22 cellular contexts compared by ENCODE assay signal in the genomic region with DNA sequence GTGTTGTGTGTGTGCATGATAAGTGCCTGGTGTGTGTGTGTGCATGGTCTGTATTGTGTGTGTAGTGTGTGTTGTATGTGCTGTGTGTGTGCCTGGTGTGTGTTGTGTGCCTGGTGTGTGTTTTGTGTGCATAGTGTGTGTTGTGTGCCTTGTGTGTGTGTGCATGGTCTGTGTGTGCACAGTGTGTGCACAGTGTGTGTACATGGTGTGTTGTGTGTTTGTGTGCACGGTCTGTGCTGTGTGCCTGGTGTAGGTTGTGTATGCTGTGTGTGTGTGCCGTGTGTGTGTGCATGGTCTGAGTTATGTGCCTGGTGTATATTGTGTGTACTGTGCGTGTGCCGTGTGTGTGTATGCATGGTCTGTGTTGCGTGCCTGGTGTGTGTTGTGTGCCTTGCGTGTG.
DNase-seq lines count a peak whose midpoint lies in the region; ATAC-seq, FAIRE-seq and TF ChIP-seq lines count a peak whose summit lies in the region.
"Had no signal": no experiment of that assay in that cellular context is flagged by ENCODE, and none has a peak within 500 bp of the region (broad histone marks: within the 10 kb centered on the region; RNA-seq: fewer than 3 reads in every experiment).

No MANE protein-coding gene starts in this region.

- H3K4me3 ChIP-seq in HepG2 (replicated peaks in 1 of 3; ENCODE audit: insufficient read depth in 1 of 3, low read depth in 2 of 3, low read length in 3 of 3) (no peak overlapping the region), right lobe of liver (no peak overlapping the region), esophagus muscularis mucosa (no peak overlapping the region)

- TF ChIP-seq CTCF in HepG2 (CRISPR knock-in tag; IDR thresholded peaks at IDR 0.05): no peak
- TF ChIP-seq CTCF in right lobe of liver (IDR thresholded peaks at IDR 0.05): no peak
- TF ChIP-seq CTCF in esophagus muscularis mucosa (IDR thresholded peaks at IDR 0.05): no peak
- no peak for TF ChIP-seq CTCF in osteocyte (IDR thresholded peaks at IDR 0.05)

- TF ChIP-seq EP300 in HepG2 (IDR thresholded peaks at IDR 0.05; ENCODE audit: low read depth in 2 of 2, low read length in 2 of 2) (no peak), HepG2 (CRISPR knock-in tag; IDR thresholded peaks at IDR 0.05; ENCODE audit: borderline replicate concordance) (no peak), esophagus muscularis mucosa (IDR thresholded peaks at IDR 0.05) (no peak)

- no peaks in the 10 kb centered on the region for H3K79me2 ChIP-seq in HepG2 (ENCODE audit: insufficient read depth, low read length)

- no peak overlapping the region for H3K4me3 Mint-ChIP-seq in osteocyte (ENCODE audit: unreplicated experiment)
- H3K4me3 Mint-ChIP-seq in T-helper 17 cell: no peak overlapping the region

- no peaks in the 10 kb centered on the region for H3K27me3 Mint-ChIP-seq in osteocyte (ENCODE audit: unreplicated experiment)
- H3K27me3 Mint-ChIP-seq in T-helper 17 cell: peaks cover 6% of the 10 kb centered on the region

- H3K4me2 ChIP-seq in HepG2 (ENCODE audit: low read depth, low read length): no peak overlapping the region

- 55% methylated on average over 5 of the region's 6 CpGs for WGBS in HepG2 (ENCODE audit: low lambda C conversion rate)
- WGBS in right lobe of liver (ENCODE audit: insufficient coverage, low coverage, low lambda C conversion rate, missing lambda C conversion rate): no CpG with 5 or more reads among the region's 6 CpGs
- WGBS in esophagus muscularis mucosa: 89% methylated on average over 6 of the region's 6 CpGs

- no peak overlapping the region for H3K27ac Mint-ChIP-seq in osteocyte (ENCODE audit: unreplicated experiment)
- H3K27ac Mint-ChIP-seq in T-helper 17 cell: no peak overlapping the region

- intact Hi-C loops in HepG2 (cut with micrococcal nuclease; ENCODE audit: unreplicated experiment) (no loop called here), right lobe of liver (cut with DNase I) (no loop called here), esophagus muscularis mucosa (cut with DNase I) (no loop called here)

- H2AFZ ChIP-seq in HepG2 (ENCODE audit: low read length): no peak overlapping the region

- no peak for FAIRE-seq in HepG2 (lab: Jason Lieb, UNC)
- FAIRE-seq: GM12892 had no signal

- TF ChIP-seq POLR2A in HepG2 (IDR thresholded peaks at IDR 0.05; ENCODE audit: insufficient read depth in 1 of 2, low read depth in 2 of 2, low read length in 2 of 2): no peak
- TF ChIP-seq POLR2A in right lobe of liver (IDR thresholded peaks at IDR 0.05): no peak
- TF ChIP-seq POLR2A in esophagus muscularis mucosa (IDR thresholded peaks at IDR 0.05; ENCODE audit: low read depth): no peak

- H3K36me3 Mint-ChIP-seq in osteocyte (ENCODE audit: unreplicated experiment) (no peaks in the 10 kb centered on the region), T-helper 17 cell (ENCODE audit: low read depth) (no peaks in the 10 kb centered on the region)

- DNase-seq in HepG2 (ENCODE audit: low spot score): no peak
- DNase-seq in right lobe of liver: no peak
- DNase-seq in esophagus muscularis mucosa (ENCODE audit: extremely low spot score): peak; percentile 45
- peak; percentile 44 for DNase-seq in osteocyte (ENCODE audit: extremely low spot score, unreplicated experiment)
- DNase-seq in T-helper 17 cell: no peak
- DNase-seq in activated effector memory CD4-positive, alpha-beta T cell treated with anti-CD3 and anti-CD28 coated beads, Interleukin-2, amount 50 U/mL, for 16 hours: no peak
- DNase-seq: DMS153, DND-41, H7, Kasumi-1, NCI-H1092 treated with DMSO at 0.1 percent for 48 hours, NCI-H1436, NCI-H187, NCI-H2081 treated with DMSO at 0.1 percent for 48 hours, NCI-H2171, NCI-H226, NCI-H510A, NCI-H69, RPMI8226, SHP77 had no signal

- no peaks in the 10 kb centered on the region for H3K36me3 ChIP-seq in HepG2 (replicated peaks in 1 of 2; ENCODE audit: control insufficient read depth in 1 of 2, insufficient read depth in 2 of 2, low read length in 2 of 2)
- no peaks in the 10 kb centered on the region for H3K36me3 ChIP-seq in right lobe of liver
- no peaks in the 10 kb centered on the region for H3K36me3 ChIP-seq in esophagus muscularis mucosa

- H3K9ac ChIP-seq in HepG2 (ENCODE audit: insufficient read depth, low read depth, low read length): no peak overlapping the region

- H4K20me1 ChIP-seq in HepG2 (ENCODE audit: insufficient read depth, low read length): no peaks in the 10 kb centered on the region

- in situ Hi-C loops in HepG2 (cut with HindIII; ENCODE audit: extremely low pct_ligation_motif_present, low pct_unique_long_range_greater_than_20kb): no loop called here

- CTCF ChIA-PET in HepG2 (lab: Yijun Ruan, JAX; ENCODE audit: low intra/inter-chr PET ratio, low total read pairs): no interaction called here

- H3K4me1 ChIP-seq in HepG2 (ENCODE audit: insufficient read depth, low read length) (no peaks in the 10 kb centered on the region), right lobe of liver (no peaks in the 10 kb centered on the region), esophagus muscularis mucosa (no peaks in the 10 kb centered on the region)

- BruUV-seq in HepG2 (replicated peaks; lab: Mats Ljungman, UMichigan): no TSS peak

- H3K9me3 ChIP-seq in HepG2 (ENCODE audit: low read length) (no peaks in the 10 kb centered on the region), right lobe of liver (no peaks in the 10 kb centered on the region), esophagus muscularis mucosa (peaks cover 0 to 6% (median 2%) of the 10 kb centered on the region in 4 donors), T-helper 17 cell (ENCODE audit: control insufficient read depth, low read length, poor library complexity, severe bottlenecking) (no peaks in the 10 kb centered on the region)

- H3K9me3 Mint-ChIP-seq in osteocyte (ENCODE audit: unreplicated experiment): peaks cover 18% of the 10 kb centered on the region

- H3K4me1 Mint-ChIP-seq in osteocyte (ENCODE audit: unreplicated experiment): no peaks in the 10 kb centered on the region
- H3K4me1 Mint-ChIP-seq in T-helper 17 cell: no peaks in the 10 kb centered on the region

- no peak overlapping the region for H3K27ac ChIP-seq in HepG2 (ENCODE audit: extremely low read length, insufficient read depth, low read length)
- no peak overlapping the region for H3K27ac ChIP-seq in right lobe of liver
- no peak overlapping the region for H3K27ac ChIP-seq in esophagus muscularis mucosa (replicated peaks in 1 of 4)

- ATAC-seq in HepG2: no peak
- ATAC-seq in right lobe of liver: no peak
- no peak for ATAC-seq in GM21447 (IDR thresholded peaks at IDR 0.05; ENCODE audit: unreplicated experiment)
- ATAC-seq in T-helper 17 cell: no peak

- peaks cover 1 to 47% of the 10 kb centered on the region in 2 experiments; a peak in 4 of 5 replicates for H3K27me3 ChIP-seq in HepG2 (ENCODE audit: control insufficient read depth in 1 of 2, insufficient read depth in 2 of 2, low read length in 2 of 2)
- H3K27me3 ChIP-seq in right lobe of liver: no peaks in the 10 kb centered on the region
- peaks cover 0 to 3% (median 0%) of the 10 kb centered on the region in 4 donors for H3K27me3 ChIP-seq in esophagus muscularis mucosa

- no peak for TF ChIP-seq RAD21 in HepG2 (CRISPR knock-in tag; IDR thresholded peaks at IDR 0.05)

- POLR2A ChIA-PET in HepG2 (lab: Yijun Ruan, JAX): no interaction called here

TF ChIP-seq in HepG2, 621 proteins besides CTCF, POLR2A, EP300 and RAD21 (continues in another document):
- TF ChIP-seq, protein P1, sequence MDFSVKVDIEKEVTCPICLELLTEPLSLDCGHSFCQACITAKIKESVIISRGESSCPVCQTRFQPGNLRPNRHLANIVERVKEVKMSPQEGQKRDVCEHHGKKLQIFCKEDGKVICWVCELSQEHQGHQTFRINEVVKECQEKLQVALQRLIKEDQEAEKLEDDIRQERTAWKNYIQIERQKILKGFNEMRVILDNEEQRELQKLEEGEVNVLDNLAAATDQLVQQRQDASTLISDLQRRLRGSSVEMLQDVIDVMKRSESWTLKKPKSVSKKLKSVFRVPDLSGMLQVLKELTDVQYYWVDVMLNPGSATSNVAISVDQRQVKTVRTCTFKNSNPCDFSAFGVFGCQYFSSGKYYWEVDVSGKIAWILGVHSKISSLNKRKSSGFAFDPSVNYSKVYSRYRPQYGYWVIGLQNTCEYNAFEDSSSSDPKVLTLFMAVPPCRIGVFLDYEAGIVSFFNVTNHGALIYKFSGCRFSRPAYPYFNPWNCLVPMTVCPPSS (IDR thresholded peaks at IDR 0.05): 0 out of 2 replicates have a peak, but pooled peaks have one; percentile 38
- no peak for TF ChIP-seq SRSF1 (optimal IDR thresholded peaks at IDR 0.05; ENCODE audit: low read depth, low read length)
- TF ChIP-seq KAT2B (IDR thresholded peaks at IDR 0.05; ENCODE audit: borderline replicate concordance, low read depth, low read length): no peak
- TF ChIP-seq NBN (conservative IDR thresholded peaks at IDR 0.05): 0 out of 2 replicates have a peak, but pooled peaks have one; percentile 9

Comparison
In these comparisons a context has a peak if more than half of its experiments do, and no peak if none do; other contexts are left out.
1. DNase-seq: peak in esophagus muscularis mucosa (single experiment) and osteocyte (single experiment); none in HepG2 (single experiment), right lobe of liver (0 of 3), T-helper 17 cell (0 of 3) and activated effector memory CD4-positive, alpha-beta T cell treated with anti-CD3 and anti-CD28 coated beads, Interleukin-2, amount 50 U/mL, for 16 hours (single experiment).